10 cellular contexts compared by ENCODE assay signal in genomic region chr20:50399917-50400704, GRCh38.
A peak's percentile ranks its signal among the peaks of the same experiment; 100 is the strongest.
DNase-seq lines count a peak whose midpoint lies in the region; ATAC-seq, FAIRE-seq and TF ChIP-seq lines count a peak whose summit lies in the region.
"Had no signal": no experiment of that assay in that cellular context is flagged by ENCODE, and none has a peak within 500 bp of the region (broad histone marks: within the 10 kb centered on the region; RNA-seq: fewer than 3 reads in every experiment).

No MANE protein-coding gene starts in this region.

- H3K27me3 ChIP-seq in naive thymus-derived CD4-positive, alpha-beta T cell (ENCODE audit: control insufficient read depth in 2 of 2, insufficient read depth in 2 of 2, low read length in 2 of 2) = no peaks in the 10 kb centered on the region

- no peaks in the 10 kb centered on the region for H3K36me3 Mint-ChIP-seq in naive thymus-derived CD4-positive, alpha-beta T cell
- H3K36me3 Mint-ChIP-seq: CD8-positive, alpha-beta memory T cell had no signal

- H3K9me3 ChIP-seq in naive thymus-derived CD4-positive, alpha-beta T cell (ENCODE audit: control insufficient read depth in 2 of 3, low read length in 3 of 3) = no peaks in the 10 kb centered on the region

- POLR2A ChIA-PET in naive thymus-derived CD4-positive, alpha-beta T cell (lab: Charles Lee) = no interaction called here

- intact Hi-C loops in naive thymus-derived CD4-positive, alpha-beta T cell (cut with micrococcal nuclease) = no loop called here

- TF ChIP-seq CTCF in D721Med (IDR thresholded peaks at IDR 0.05; ENCODE audit: insufficient read depth, missing control alignments) = peak; percentile 5
- TF ChIP-seq CTCF in epithelial cell of esophagus (IDR thresholded peaks at IDR 0.05; ENCODE audit: insufficient read depth, low read depth, low read length, missing control alignments) = no peak

- no peak overlapping the region for H3K4me3 ChIP-seq in epithelial cell of esophagus (ENCODE audit: low read length)
- H3K4me3 ChIP-seq in naive thymus-derived CD4-positive, alpha-beta T cell (ENCODE audit: low read length) = no peak overlapping the region

- H3K9me3 Mint-ChIP-seq in naive thymus-derived CD4-positive, alpha-beta T cell = peaks cover 0 to 1% (median 0%) of the 10 kb centered on the region in 11 donors
- H3K9me3 Mint-ChIP-seq: CD8-positive, alpha-beta memory T cell had no signal

- no peak overlapping the region for H3K27ac ChIP-seq in naive thymus-derived CD4-positive, alpha-beta T cell (ENCODE audit: low read depth, low read length)

- H3K4me1 Mint-ChIP-seq in naive thymus-derived CD4-positive, alpha-beta T cell = peaks cover 0 to 5% (median 0%) of the 10 kb centered on the region in 7 donors
- H3K4me1 Mint-ChIP-seq: CD8-positive, alpha-beta memory T cell had no signal

- H3K4me1 ChIP-seq in naive thymus-derived CD4-positive, alpha-beta T cell (ENCODE audit: control insufficient read depth in 2 of 2, insufficient read depth in 2 of 2, low read length in 2 of 2) = no peaks in the 10 kb centered on the region

- ATAC-seq in naive thymus-derived CD4-positive, alpha-beta T cell = peak; percentile 20
- no peak for ATAC-seq in HG03175 (IDR thresholded peaks at IDR 0.05; ENCODE audit: unreplicated experiment)
- ATAC-seq in GM18498 (IDR thresholded peaks at IDR 0.05; ENCODE audit: unreplicated experiment) = no peak

- peaks cover 0 to 20% (median 0%) of the 10 kb centered on the region in 5 donors for H3K27me3 Mint-ChIP-seq in naive thymus-derived CD4-positive, alpha-beta T cell

- H3K36me3 ChIP-seq in naive thymus-derived CD4-positive, alpha-beta T cell (ENCODE audit: control insufficient read depth in 2 of 3, insufficient read depth in 3 of 3, low read length in 3 of 3) = no peaks in the 10 kb centered on the region

- no peak overlapping the region for H3K4me3 Mint-ChIP-seq in naive thymus-derived CD4-positive, alpha-beta T cell
- H3K4me3 Mint-ChIP-seq: CD8-positive, alpha-beta memory T cell had no signal

- DNase-seq in D721Med (ENCODE audit: insufficient read length, low spot score) = no peak
- DNase-seq in NCI-H460 (ENCODE audit: extremely low read depth, low read depth) = peak; percentile 33
- DNase-seq in epithelial cell of esophagus (ENCODE audit: low read depth) = peak; percentile 71
- no peak for DNase-seq in naive thymus-derived CD4-positive, alpha-beta T cell
- no peak for DNase-seq in putamen (ENCODE audit: low spot score)
- DNase-seq in NCI-H2171 (lab: John Stamatoyannopoulos, UW) = no peak

- CTCF ChIA-PET in naive thymus-derived CD4-positive, alpha-beta T cell (lab: Charles Lee) = no interaction called here

- no peak for FAIRE-seq in D721Med (lab: Jason Lieb, UNC)
- FAIRE-seq: small intestine had no signal

- peak overlapping the region in 1 of 9 donors; percentile 38 for H3K27ac Mint-ChIP-seq in naive thymus-derived CD4-positive, alpha-beta T cell

Comparison
In these comparisons a context has a peak if more than half of its experiments do, and no peak if none do; other contexts are left out.
1. DNase-seq: peak in NCI-H460 (single experiment) and epithelial cell of esophagus (single experiment); none in D721Med (single experiment), naive thymus-derived CD4-positive, alpha-beta T cell (0 of 9), putamen (single experiment) and NCI-H2171 (single experiment).